In the genomic region with DNA sequence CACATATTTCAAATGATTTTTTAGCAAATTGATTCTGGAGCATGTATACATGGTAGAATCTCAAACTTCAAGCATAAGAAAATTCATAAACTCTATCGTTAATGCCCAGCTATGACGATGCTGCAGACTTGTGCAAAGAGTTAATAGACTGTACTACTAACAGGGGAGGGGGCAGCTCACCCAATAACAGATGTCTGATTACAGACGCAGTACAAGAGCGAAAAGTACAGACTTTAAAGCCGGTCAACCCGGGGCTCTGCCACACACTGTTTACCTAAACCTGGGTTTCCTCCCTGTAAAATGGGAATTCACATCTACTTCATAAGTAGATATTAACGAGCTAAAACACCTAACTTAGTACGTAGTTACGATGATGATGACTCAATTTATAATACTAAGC, we compare ENCODE assay signal across 8 cellular contexts. TPM values are rescaled to one million over a fixed set of nuclear protein-coding genes. Genes with fewer than 3 reads are reported as not detected.
DNase-seq lines count a peak whose midpoint lies in the region; ATAC-seq and TF ChIP-seq lines count a peak whose summit lies in the region.

No MANE protein-coding gene starts in this region.

- H3K9ac ChIP-seq in HUES6 (ENCODE audit: low read length), result peak overlapping the region; percentile 80

- H3K4me1 ChIP-seq in A673 (ENCODE audit: insufficient read depth, low read length, poor library complexity, severe bottlenecking) (peaks cover 12% of the 10 kb centered on the region), HUES6 (ENCODE audit: control insufficient read depth, insufficient read depth, low read length) (peaks cover 8% of the 10 kb centered on the region), mononuclear cell (ENCODE audit: insufficient read depth, low read length) (peaks cover 33% of the 10 kb centered on the region)

- no peaks in the 10 kb centered on the region for H3K9me3 ChIP-seq in A673 (ENCODE audit: low read depth, low read length, poor library complexity, severe bottlenecking)
- no peaks in the 10 kb centered on the region for H3K9me3 ChIP-seq in HUES6 (ENCODE audit: control insufficient read depth, insufficient read depth, low read depth, low read length)
- no peaks in the 10 kb centered on the region for H3K9me3 ChIP-seq in mononuclear cell (ENCODE audit: low read depth, low read length)

- intact Hi-C loops in A673 (cut with micrococcal nuclease; ENCODE audit: unreplicated experiment), result loop anchor here (10.0 kb wide), 1 partner anchor 521 kb away; the partner anchor contains the start of gene SREK1

- BruUV-seq in A673 (replicated peaks; lab: Mats Ljungman, UMichigan), result no TSS peak

- POLR2A ChIA-PET in A673 (lab: Charles Lee; ENCODE audit: low non-redundant PET), result interaction anchor here (0.9 kb wide), 1 partner anchor 54 kb away, joined by 3 read pairs; no protein-coding TSS in a partner anchor

- no peak for ATAC-seq in GM19463 (IDR thresholded peaks at IDR 0.05; ENCODE audit: unreplicated experiment)

- H3K4me3 ChIP-seq in A673 (ENCODE audit: low read depth, low read length, poor library complexity, severe bottlenecking) (peak overlapping the region; percentile 82), HUES6 (ENCODE audit: low read depth, low read length) (peak overlapping the region; percentile 96), brain microvascular endothelial cell (ENCODE audit: low read depth, low read length) (peak overlapping the region; percentile 95), mononuclear cell (ENCODE audit: low read length) (peak overlapping the region; percentile 78)

- in situ Hi-C loops in brain microvascular endothelial cell (cut with HindIII; ENCODE audit: low pct_ligation_motif_present, low sequenced_read_pairs), result no loop called here

- peak overlapping the region; percentile 89 for H3K27ac ChIP-seq in A673 (ENCODE audit: low read depth, low read length, poor library complexity, severe bottlenecking)
- H3K27ac ChIP-seq in HUES6 (ENCODE audit: low read depth, low read length), result no peak overlapping the region
- peak overlapping the region; percentile 73 for H3K27ac ChIP-seq in brain microvascular endothelial cell

- TF ChIP-seq CTCF in A673 (conservative IDR thresholded peaks at IDR 0.05; ENCODE audit: low read depth, low read length) (no peak), brain microvascular endothelial cell (IDR thresholded peaks at IDR 0.05; ENCODE audit: low read depth, low read length, missing control alignments) (no peak)

- DNase-seq in A673 (ENCODE audit: low spot score) (no peak), brain microvascular endothelial cell (no peak), NCI-H2107 treated with DMSO at 0.1 percent for 48 hours (lab: John Stamatoyannopoulos, UW; ENCODE audit: unreplicated experiment) (no peak), inferior parietal cortex (ENCODE audit: extremely low spot score) (no peak), NCI-H1048 (lab: John Stamatoyannopoulos, UW) (no peak)

- H3K36me3 ChIP-seq in A673 (ENCODE audit: insufficient read depth, low read length, poor library complexity, severe bottlenecking), result no peaks in the 10 kb centered on the region
- H3K36me3 ChIP-seq in HUES6 (ENCODE audit: control insufficient read depth, insufficient read depth, low read length), result no peaks in the 10 kb centered on the region
- no peaks in the 10 kb centered on the region for H3K36me3 ChIP-seq in brain microvascular endothelial cell (replicated peaks)

- CTCF ChIA-PET in A673 (lab: Charles Lee), result interaction anchor here (0.6 kb wide), 1 partner anchor 303 kb away, joined by 3 read pairs; the partner anchor contains the start of gene ERBIN

- H3K27me3 ChIP-seq in A673 (replicated peaks; ENCODE audit: insufficient read depth, low read depth, low read length, poor library complexity) (no peaks in the 10 kb centered on the region), HUES6 (ENCODE audit: control insufficient read depth, insufficient read depth, low read length) (no peaks in the 10 kb centered on the region), brain microvascular endothelial cell (replicated peaks) (no peaks in the 10 kb centered on the region), mononuclear cell (ENCODE audit: insufficient read depth, low read length) (no peaks in the 10 kb centered on the region)

RNA-seq across cellular contexts. Expression of gene TRIM23, which starts 0.7 kb away (rescaled TPM):
- total RNA-seq in A673 (2021), result 12.9 and 15.6 TPM in 2 replicates
- 57.2 TPM for total RNA-seq in mononuclear cell

RNA-seq across cellular contexts. Expression of gene SHLD3, which starts 1.3 kb away (rescaled TPM):
- total RNA-seq in A673 (2021) (3.7 and 4.5 TPM in 2 replicates), mononuclear cell (35.8 TPM)

RNA-seq across cellular contexts. Expression of gene TRAPPC13, which starts 1.3 kb away (rescaled TPM):
- 29.6 and 33.0 TPM in 2 replicates for total RNA-seq in A673 (2021)
- 20.8 TPM for total RNA-seq in mononuclear cell
